13 cellular contexts compared by ENCODE assay signal in genomic region chr17:50382931-50383330, GRCh38. TPM values are rescaled to one million over a fixed set of nuclear protein-coding genes. Genes with fewer than 3 reads are reported as not detected.
DNase-seq lines count a peak whose midpoint lies in the region; ATAC-seq and TF ChIP-seq lines count a peak whose summit lies in the region.
"Had no signal": no experiment of that assay in that cellular context is flagged by ENCODE, and none has a peak within 500 bp of the region (broad histone marks: within the 10 kb centered on the region; RNA-seq: fewer than 3 reads in every experiment).

No MANE protein-coding gene starts in this region.

- no peaks in the 10 kb centered on the region for H3K27me3 Mint-ChIP-seq in activated T-cell treated with anti-CD3 and anti-CD28 coated beads, Interleukin-2, amount 50 U/mL, for 24 hours
- no peaks in the 10 kb centered on the region for H3K27me3 Mint-ChIP-seq in chondrocyte (ENCODE audit: low read depth)
- H3K27me3 Mint-ChIP-seq: CD8-positive, alpha-beta memory T cell had no signal

- no peaks in the 10 kb centered on the region for H3K9me3 Mint-ChIP-seq in activated T-cell treated with anti-CD3 and anti-CD28 coated beads, Interleukin-2, amount 50 U/mL, for 24 hours
- H3K9me3 Mint-ChIP-seq in chondrocyte (ENCODE audit: low read depth) = no peaks in the 10 kb centered on the region
- H3K9me3 Mint-ChIP-seq: CD8-positive, alpha-beta memory T cell; H9 had no signal

- H3K4me1 Mint-ChIP-seq in activated T-cell treated with anti-CD3 and anti-CD28 coated beads, Interleukin-2, amount 50 U/mL, for 24 hours (ENCODE audit: low read depth) = no peaks in the 10 kb centered on the region
- peaks cover 15% of the 10 kb centered on the region for H3K4me1 Mint-ChIP-seq in chondrocyte (ENCODE audit: low read depth)
- H3K4me1 Mint-ChIP-seq: CD8-positive, alpha-beta memory T cell; H9 had no signal

- no peak overlapping the region for H3K4me3 Mint-ChIP-seq in activated T-cell treated with anti-CD3 and anti-CD28 coated beads, Interleukin-2, amount 50 U/mL, for 24 hours
- H3K4me3 Mint-ChIP-seq in chondrocyte (ENCODE audit: unreplicated experiment) = no peak overlapping the region
- H3K4me3 Mint-ChIP-seq: CD8-positive, alpha-beta memory T cell; H9 had no signal

- no peak for DNase-seq in activated T-cell treated with anti-CD3 and anti-CD28 coated beads, Interleukin-2, amount 50 U/mL, for 24 hours
- no peak for DNase-seq in activated T-cell treated with anti-CD3 and anti-CD28 coated beads for 4 hours
- peak; percentile 57 for DNase-seq in chondrocyte (ENCODE audit: low spot score)
- no peak for DNase-seq in SW480 (ENCODE audit: low spot score)
- DNase-seq: 8988T; AML-193; Caco-2; CD8-positive, alpha-beta memory T cell; DND-41; GDM1; GOT3; H9 had no signal

- ATAC-seq in HG03039 (IDR thresholded peaks at IDR 0.05; ENCODE audit: unreplicated experiment) = no peak

- peak overlapping the region; percentile 30 for H3K27ac Mint-ChIP-seq in activated T-cell treated with anti-CD3 and anti-CD28 coated beads, Interleukin-2, amount 50 U/mL, for 24 hours
- H3K27ac Mint-ChIP-seq in chondrocyte (ENCODE audit: unreplicated experiment) = no peak overlapping the region
- H3K27ac Mint-ChIP-seq: CD8-positive, alpha-beta memory T cell; H9 had no signal

- TF ChIP-seq CTCF in chondrocyte (IDR thresholded peaks at IDR 0.05) = no peak

- peaks cover 100% of the 10 kb centered on the region for H3K36me3 Mint-ChIP-seq in activated T-cell treated with anti-CD3 and anti-CD28 coated beads, Interleukin-2, amount 50 U/mL, for 24 hours (ENCODE audit: low read depth)
- peaks cover 55% of the 10 kb centered on the region for H3K36me3 Mint-ChIP-seq in chondrocyte (ENCODE audit: low read depth)

RNA-seq across cellular contexts. Expression of gene EME1, which starts 9.9 kb away (rescaled TPM):
- total RNA-seq in chondrocyte = 1.9 to 6.8 TPM (median 2.5 TPM) in 3 replicates

RNA-seq across cellular contexts. Expression of gene MRPL27, which starts 9.9 kb away (rescaled TPM):
- 48.7 to 61.4 TPM (median 49.8 TPM) in 3 replicates for total RNA-seq in chondrocyte

RNA-seq across cellular contexts. Expression of gene LRRC59, which starts 14.4 kb away (rescaled TPM):
- total RNA-seq in chondrocyte = 144 to 162 TPM (median 148 TPM) in 3 replicates

RNA-seq across cellular contexts. Expression of gene XYLT2, which starts 37.0 kb away (rescaled TPM):
- total RNA-seq in chondrocyte = 33.5 to 34.1 TPM (median 33.7 TPM) in 3 replicates

RNA-seq across cellular contexts. Expression of gene ACSF2, which starts 43.1 kb away (rescaled TPM):
- total RNA-seq in chondrocyte = 17.4 to 22.5 TPM (median 19.9 TPM) in 3 replicates
